Comparison of ENCODE assay signal across 1 cellular context in genomic region chr12:56010112-56010570, GRCh38.
A peak's percentile ranks its signal among the peaks of the same experiment; 100 is the strongest.
TF ChIP-seq lines count a peak whose summit lies in the region.

No MANE protein-coding gene starts in this region.

TF ChIP-seq in K562, 482 proteins besides CTCF, POLR2A, EP300 and RAD21 (continued from another document and continues in another):
- TF ChIP-seq, protein P1, sequence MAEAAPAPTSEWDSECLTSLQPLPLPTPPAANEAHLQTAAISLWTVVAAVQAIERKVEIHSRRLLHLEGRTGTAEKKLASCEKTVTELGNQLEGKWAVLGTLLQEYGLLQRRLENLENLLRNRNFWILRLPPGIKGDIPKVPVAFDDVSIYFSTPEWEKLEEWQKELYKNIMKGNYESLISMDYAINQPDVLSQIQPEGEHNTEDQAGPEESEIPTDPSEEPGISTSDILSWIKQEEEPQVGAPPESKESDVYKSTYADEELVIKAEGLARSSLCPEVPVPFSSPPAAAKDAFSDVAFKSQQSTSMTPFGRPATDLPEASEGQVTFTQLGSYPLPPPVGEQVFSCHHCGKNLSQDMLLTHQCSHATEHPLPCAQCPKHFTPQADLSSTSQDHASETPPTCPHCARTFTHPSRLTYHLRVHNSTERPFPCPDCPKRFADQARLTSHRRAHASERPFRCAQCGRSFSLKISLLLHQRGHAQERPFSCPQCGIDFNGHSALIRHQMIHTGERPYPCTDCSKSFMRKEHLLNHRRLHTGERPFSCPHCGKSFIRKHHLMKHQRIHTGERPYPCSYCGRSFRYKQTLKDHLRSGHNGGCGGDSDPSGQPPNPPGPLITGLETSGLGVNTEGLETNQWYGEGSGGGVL (CRISPR knock-in tag; IDR thresholded peaks at IDR 0.05), result no peak
- TF ChIP-seq SLC30A9 (CRISPR knock-in tag; IDR thresholded peaks at IDR 0.05) (no peak), ELF4 (CRISPR knock-in tag; IDR thresholded peaks at IDR 0.05) (no peak), U2AF2 (optimal IDR thresholded peaks at IDR 0.05; ENCODE audit: low read depth, low read length) (no peak), STAG1 (CRISPR knock-in tag; IDR thresholded peaks at IDR 0.05; ENCODE audit: borderline replicate concordance) (no peak), RERE (CRISPR knock-in tag; IDR thresholded peaks at IDR 0.05; ENCODE audit: borderline replicate concordance) (no peak), ZNF347 (CRISPR knock-in tag; IDR thresholded peaks at IDR 0.05; ENCODE audit: low read depth) (no peak), ZNF24 (IDR thresholded peaks at IDR 0.05) (no peak), MBD2 (IDR thresholded peaks at IDR 0.05; ENCODE audit: borderline replicate concordance, low read depth) (no peak), ZNF644 (tag; IDR thresholded peaks at IDR 0.05; ENCODE audit: low read depth) (no peak), FOSL1 (tag; conservative IDR thresholded peaks at IDR 0.05) (0 out of 2 replicates have a peak, but pooled peaks have one; percentile 38), PHB (CRISPR knock-in tag; IDR thresholded peaks at IDR 0.05) (no peak), SIN3B (IDR thresholded peaks at IDR 0.05; ENCODE audit: low read depth) (no peak), RBM15 (IDR thresholded peaks at IDR 0.05; ENCODE audit: insufficient read depth, low read length) (no peak), ZNF175 (CRISPR knock-in tag; IDR thresholded peaks at IDR 0.05; ENCODE audit: low read depth) (no peak), ESRRB (CRISPR knock-in tag; IDR thresholded peaks at IDR 0.05; ENCODE audit: borderline replicate concordance) (no peak), ZNF146 (CRISPR knock-in tag; IDR thresholded peaks at IDR 0.05; ENCODE audit: unreplicated experiment) (no peak), ZNF232 (CRISPR knock-in tag; IDR thresholded peaks at IDR 0.05) (no peak), KLF10 (CRISPR knock-in tag; IDR thresholded peaks at IDR 0.05) (no peak), PHF20 (IDR thresholded peaks at IDR 0.05; ENCODE audit: partially characterized antibody) (no peak), MCM7 (IDR thresholded peaks at IDR 0.05) (no peak), ZNF239 (CRISPR knock-in tag; IDR thresholded peaks at IDR 0.05) (peak; percentile 51), EP400 (IDR thresholded peaks at IDR 0.05) (peak; percentile 55; the same call in 1 of the 2 replicates), THRA (IDR thresholded peaks at IDR 0.05) (no peak), TEAD1 (CRISPR knock-in tag; IDR thresholded peaks at IDR 0.05) (peak in 1 of 2 experiments; percentile 89; a peak in 2 of 4 replicates), NFXL1 (CRISPR knock-in tag; IDR thresholded peaks at IDR 0.05) (no peak), PTBP1 (IDR thresholded peaks at IDR 0.05; ENCODE audit: low read depth, low read length) (no peak), ZNF324 (CRISPR knock-in tag; IDR thresholded peaks at IDR 0.05) (no peak), THRAP3 (IDR thresholded peaks at IDR 0.05; ENCODE audit: borderline replicate concordance) (no peak), NCOR1 (IDR thresholded peaks at IDR 0.05) (peak; percentile 27; the same call in 1 of the 2 replicates), BCOR (IDR thresholded peaks at IDR 0.05) (no peak), PURB (CRISPR knock-in tag; IDR thresholded peaks at IDR 0.05; ENCODE audit: low read depth) (no peak), ZBTB17 (CRISPR knock-in tag; IDR thresholded peaks at IDR 0.05) (peak; percentile 75; the same call in 1 of the 2 replicates), CHD1 (IDR thresholded peaks at IDR 0.05; ENCODE audit: low read length) (no peak), RFX1 (IDR thresholded peaks at IDR 0.05) (no peak)
- TF ChIP-seq, protein P2, sequence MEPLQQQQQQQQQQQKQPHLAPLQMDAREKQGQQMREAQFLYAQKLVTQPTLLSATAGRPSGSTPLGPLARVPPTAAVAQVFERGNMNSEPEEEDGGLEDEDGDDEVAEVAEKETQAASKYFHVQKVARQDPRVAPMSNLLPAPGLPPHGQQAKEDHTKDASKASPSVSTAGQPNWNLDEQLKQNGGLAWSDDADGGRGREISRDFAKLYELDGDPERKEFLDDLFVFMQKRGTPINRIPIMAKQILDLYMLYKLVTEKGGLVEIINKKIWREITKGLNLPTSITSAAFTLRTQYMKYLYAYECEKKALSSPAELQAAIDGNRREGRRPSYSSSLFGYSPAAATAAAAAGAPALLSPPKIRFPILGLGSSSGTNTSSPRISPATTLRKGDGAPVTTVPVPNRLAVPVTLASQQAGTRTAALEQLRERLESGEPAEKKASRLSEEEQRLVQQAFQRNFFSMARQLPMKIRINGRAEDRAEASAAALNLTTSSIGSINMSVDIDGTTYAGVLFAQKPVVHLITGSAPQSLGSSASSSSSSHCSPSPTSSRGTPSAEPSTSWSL (CRISPR knock-in tag; IDR thresholded peaks at IDR 0.05; ENCODE audit: borderline replicate concordance), result no peak
- TF ChIP-seq, protein P3, sequence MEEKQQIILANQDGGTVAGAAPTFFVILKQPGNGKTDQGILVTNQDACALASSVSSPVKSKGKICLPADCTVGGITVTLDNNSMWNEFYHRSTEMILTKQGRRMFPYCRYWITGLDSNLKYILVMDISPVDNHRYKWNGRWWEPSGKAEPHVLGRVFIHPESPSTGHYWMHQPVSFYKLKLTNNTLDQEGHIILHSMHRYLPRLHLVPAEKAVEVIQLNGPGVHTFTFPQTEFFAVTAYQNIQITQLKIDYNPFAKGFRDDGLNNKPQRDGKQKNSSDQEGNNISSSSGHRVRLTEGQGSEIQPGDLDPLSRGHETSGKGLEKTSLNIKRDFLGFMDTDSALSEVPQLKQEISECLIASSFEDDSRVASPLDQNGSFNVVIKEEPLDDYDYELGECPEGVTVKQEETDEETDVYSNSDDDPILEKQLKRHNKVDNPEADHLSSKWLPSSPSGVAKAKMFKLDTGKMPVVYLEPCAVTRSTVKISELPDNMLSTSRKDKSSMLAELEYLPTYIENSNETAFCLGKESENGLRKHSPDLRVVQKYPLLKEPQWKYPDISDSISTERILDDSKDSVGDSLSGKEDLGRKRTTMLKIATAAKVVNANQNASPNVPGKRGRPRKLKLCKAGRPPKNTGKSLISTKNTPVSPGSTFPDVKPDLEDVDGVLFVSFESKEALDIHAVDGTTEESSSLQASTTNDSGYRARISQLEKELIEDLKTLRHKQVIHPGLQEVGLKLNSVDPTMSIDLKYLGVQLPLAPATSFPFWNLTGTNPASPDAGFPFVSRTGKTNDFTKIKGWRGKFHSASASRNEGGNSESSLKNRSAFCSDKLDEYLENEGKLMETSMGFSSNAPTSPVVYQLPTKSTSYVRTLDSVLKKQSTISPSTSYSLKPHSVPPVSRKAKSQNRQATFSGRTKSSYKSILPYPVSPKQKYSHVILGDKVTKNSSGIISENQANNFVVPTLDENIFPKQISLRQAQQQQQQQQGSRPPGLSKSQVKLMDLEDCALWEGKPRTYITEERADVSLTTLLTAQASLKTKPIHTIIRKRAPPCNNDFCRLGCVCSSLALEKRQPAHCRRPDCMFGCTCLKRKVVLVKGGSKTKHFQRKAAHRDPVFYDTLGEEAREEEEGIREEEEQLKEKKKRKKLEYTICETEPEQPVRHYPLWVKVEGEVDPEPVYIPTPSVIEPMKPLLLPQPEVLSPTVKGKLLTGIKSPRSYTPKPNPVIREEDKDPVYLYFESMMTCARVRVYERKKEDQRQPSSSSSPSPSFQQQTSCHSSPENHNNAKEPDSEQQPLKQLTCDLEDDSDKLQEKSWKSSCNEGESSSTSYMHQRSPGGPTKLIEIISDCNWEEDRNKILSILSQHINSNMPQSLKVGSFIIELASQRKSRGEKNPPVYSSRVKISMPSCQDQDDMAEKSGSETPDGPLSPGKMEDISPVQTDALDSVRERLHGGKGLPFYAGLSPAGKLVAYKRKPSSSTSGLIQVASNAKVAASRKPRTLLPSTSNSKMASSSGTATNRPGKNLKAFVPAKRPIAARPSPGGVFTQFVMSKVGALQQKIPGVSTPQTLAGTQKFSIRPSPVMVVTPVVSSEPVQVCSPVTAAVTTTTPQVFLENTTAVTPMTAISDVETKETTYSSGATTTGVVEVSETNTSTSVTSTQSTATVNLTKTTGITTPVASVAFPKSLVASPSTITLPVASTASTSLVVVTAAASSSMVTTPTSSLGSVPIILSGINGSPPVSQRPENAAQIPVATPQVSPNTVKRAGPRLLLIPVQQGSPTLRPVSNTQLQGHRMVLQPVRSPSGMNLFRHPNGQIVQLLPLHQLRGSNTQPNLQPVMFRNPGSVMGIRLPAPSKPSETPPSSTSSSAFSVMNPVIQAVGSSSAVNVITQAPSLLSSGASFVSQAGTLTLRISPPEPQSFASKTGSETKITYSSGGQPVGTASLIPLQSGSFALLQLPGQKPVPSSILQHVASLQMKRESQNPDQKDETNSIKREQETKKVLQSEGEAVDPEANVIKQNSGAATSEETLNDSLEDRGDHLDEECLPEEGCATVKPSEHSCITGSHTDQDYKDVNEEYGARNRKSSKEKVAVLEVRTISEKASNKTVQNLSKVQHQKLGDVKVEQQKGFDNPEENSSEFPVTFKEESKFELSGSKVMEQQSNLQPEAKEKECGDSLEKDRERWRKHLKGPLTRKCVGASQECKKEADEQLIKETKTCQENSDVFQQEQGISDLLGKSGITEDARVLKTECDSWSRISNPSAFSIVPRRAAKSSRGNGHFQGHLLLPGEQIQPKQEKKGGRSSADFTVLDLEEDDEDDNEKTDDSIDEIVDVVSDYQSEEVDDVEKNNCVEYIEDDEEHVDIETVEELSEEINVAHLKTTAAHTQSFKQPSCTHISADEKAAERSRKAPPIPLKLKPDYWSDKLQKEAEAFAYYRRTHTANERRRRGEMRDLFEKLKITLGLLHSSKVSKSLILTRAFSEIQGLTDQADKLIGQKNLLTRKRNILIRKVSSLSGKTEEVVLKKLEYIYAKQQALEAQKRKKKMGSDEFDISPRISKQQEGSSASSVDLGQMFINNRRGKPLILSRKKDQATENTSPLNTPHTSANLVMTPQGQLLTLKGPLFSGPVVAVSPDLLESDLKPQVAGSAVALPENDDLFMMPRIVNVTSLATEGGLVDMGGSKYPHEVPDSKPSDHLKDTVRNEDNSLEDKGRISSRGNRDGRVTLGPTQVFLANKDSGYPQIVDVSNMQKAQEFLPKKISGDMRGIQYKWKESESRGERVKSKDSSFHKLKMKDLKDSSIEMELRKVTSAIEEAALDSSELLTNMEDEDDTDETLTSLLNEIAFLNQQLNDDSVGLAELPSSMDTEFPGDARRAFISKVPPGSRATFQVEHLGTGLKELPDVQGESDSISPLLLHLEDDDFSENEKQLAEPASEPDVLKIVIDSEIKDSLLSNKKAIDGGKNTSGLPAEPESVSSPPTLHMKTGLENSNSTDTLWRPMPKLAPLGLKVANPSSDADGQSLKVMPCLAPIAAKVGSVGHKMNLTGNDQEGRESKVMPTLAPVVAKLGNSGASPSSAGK (IDR thresholded peaks at IDR 0.05), result no peak
